In the genomic region with DNA sequence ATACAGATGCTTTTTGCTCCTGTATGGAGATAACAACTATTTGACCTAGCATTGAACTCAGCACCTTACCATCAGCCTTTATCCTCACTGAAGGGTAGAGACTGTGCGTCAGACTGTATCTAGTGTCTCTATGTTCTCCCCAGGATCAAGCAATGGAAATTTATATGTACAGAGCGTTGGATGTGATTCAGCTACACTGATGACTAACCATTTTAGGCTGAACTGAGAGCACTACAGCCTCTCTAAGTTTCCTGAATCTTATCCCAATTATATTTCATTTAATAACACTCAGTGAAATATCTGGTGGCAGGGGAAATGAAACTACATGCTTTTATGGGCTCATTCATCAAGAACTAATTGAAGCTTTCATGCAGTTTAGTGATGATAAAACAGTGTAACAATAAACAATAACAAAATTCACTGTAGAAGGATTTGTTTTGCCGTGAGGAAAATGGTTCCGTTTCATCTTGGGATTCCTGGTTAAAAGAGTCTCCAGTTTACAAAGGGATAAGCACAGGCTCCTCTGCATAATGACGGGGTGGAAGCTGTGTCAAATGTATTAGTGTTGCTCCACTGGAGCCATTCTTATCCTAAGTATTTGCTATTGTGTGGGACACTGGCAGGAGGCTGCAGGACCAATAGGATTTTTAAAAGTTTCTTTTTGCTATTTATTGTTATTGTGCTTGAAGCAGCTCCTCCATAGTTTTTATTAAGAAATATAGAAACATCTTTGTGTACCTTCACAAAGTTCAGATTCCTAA, we compare ENCODE assay signal across 11 cellular contexts.
DNase-seq lines count a peak whose midpoint lies in the region; ATAC-seq and TF ChIP-seq lines count a peak whose summit lies in the region.
"Had no signal": no experiment of that assay in that cellular context is flagged by ENCODE, and none has a peak within 500 bp of the region (broad histone marks: within the 10 kb centered on the region; RNA-seq: fewer than 3 reads in every experiment).

No MANE protein-coding gene starts in this region.

- 46 to 49% methylated on average over 5 of the region's 5 CpGs for WGBS in thyroid gland, 2 donors

- TF ChIP-seq POLR2A in thyroid gland (IDR thresholded peaks at IDR 0.05): no peak

- H3K36me3 ChIP-seq in RWPE2 (ENCODE audit: low read depth) (no peaks in the 10 kb centered on the region), thyroid gland (no peaks in the 10 kb centered on the region)
- H3K36me3 ChIP-seq: suprapubic skin had no signal

- H3K9me3 ChIP-seq in RWPE2 (ENCODE audit: severe bottlenecking) (no peaks in the 10 kb centered on the region), thyroid gland (no peaks in the 10 kb centered on the region)
- H3K9me3 ChIP-seq: suprapubic skin had no signal

- H3K27ac ChIP-seq in RWPE2 (ENCODE audit: poor library complexity, severe bottlenecking): no peak overlapping the region
- H3K27ac ChIP-seq in thyroid gland: no peak overlapping the region
- H3K27ac ChIP-seq: suprapubic skin had no signal

- TF ChIP-seq CTCF in RWPE2 (IDR thresholded peaks at IDR 0.05; ENCODE audit: poor library complexity, severe bottlenecking) (no peak), fibroblast of the aortic adventitia (IDR thresholded peaks at IDR 0.05; ENCODE audit: insufficient read depth, low read length) (no peak), thyroid gland (IDR thresholded peaks at IDR 0.05) (no peak)

- H3K27me3 ChIP-seq in RWPE2 (ENCODE audit: insufficient read depth, poor library complexity, severe bottlenecking): no peaks in the 10 kb centered on the region
- no peaks in the 10 kb centered on the region for H3K27me3 ChIP-seq in thyroid gland
- H3K27me3 ChIP-seq: suprapubic skin had no signal

- H3K4me3 ChIP-seq in RWPE2 (ENCODE audit: severe bottlenecking) (no peak overlapping the region), fibroblast of the aortic adventitia (ENCODE audit: low read depth, low read length) (no peak overlapping the region), skeletal muscle cell (ENCODE audit: low read depth, low read length) (no peak overlapping the region), thyroid gland (replicated peaks in 1 of 3) (no peak overlapping the region)
- H3K4me3 ChIP-seq: suprapubic skin had no signal

- intact Hi-C loops in thyroid gland (cut with DNase I): no loop called here

- peak; percentile 64 for DNase-seq in HT1080 (ENCODE audit: low read depth)
- no peak for DNase-seq in RWPE2 (ENCODE audit: low spot score)
- DNase-seq in fibroblast of the aortic adventitia (ENCODE audit: low read depth): peak; percentile 14
- DNase-seq in skeletal muscle cell (ENCODE audit: low read depth): peak; percentile 27
- DNase-seq in MV-4-11 (lab: John Stamatoyannopoulos, UW): no peak
- DNase-seq in thyroid gland: no peak
- DNase-seq in DMS 273 (lab: John Stamatoyannopoulos, UW; ENCODE audit: unreplicated experiment): no peak
- DNase-seq: Calu3; effector CD8-positive, alpha-beta T cell; NCI-H2171 treated with DMSO at 0.1 percent for 48 hours had no signal

- H3K4me1 ChIP-seq in RWPE2 (ENCODE audit: insufficient read depth, poor library complexity, severe bottlenecking) (no peaks in the 10 kb centered on the region), thyroid gland (no peaks in the 10 kb centered on the region)
- H3K4me1 ChIP-seq: suprapubic skin had no signal

- peak; percentile 58; the same call in 2 of the 3 replicates for ATAC-seq in RWPE2 (ENCODE audit: low read depth)

Comparison
In these comparisons a context has a peak if more than half of its experiments do, and no peak if none do; other contexts are left out.
1. DNase-seq: peak in HT1080 (single experiment), fibroblast of the aortic adventitia (single experiment) and skeletal muscle cell (single experiment); none in RWPE2 (single experiment), MV-4-11 (single experiment), thyroid gland (0 of 2) and DMS 273 (single experiment).